ENCODE assay signal across 15 cellular contexts in genomic region chr16:62751218-62751617, GRCh38.
"Had no signal": no experiment of that assay in that cellular context is flagged by ENCODE, and none has a peak within 500 bp of the region (broad histone marks: within the 10 kb centered on the region; RNA-seq: fewer than 3 reads in every experiment).

No MANE protein-coding gene starts in this region.

- ATAC-seq: foreskin keratinocyte, left lung, right cardiac atrium had no signal

- DNase-seq: activated CD4-positive, alpha-beta T cell treated with anti-CD3 and anti-CD28 coated beads for 1 hour; activated gamma-delta T cell treated with Interleukin-2 at 50 U/mL for 16 hours; activated T-cell treated with anti-CD3 and anti-CD28 coated beads, Interleukin-2, amount 50 U/mL, for 1 hour; central memory CD4-positive, alpha-beta T cell; effector memory CD4-positive, alpha-beta T cell; foreskin keratinocyte; kidney; left lung; naive B cell; nucleus accumbens; right cardiac atrium; stimulated activated CD4-positive, alpha-beta T cell treated with anti-CD3 and anti-CD28 coated beads, Interleukin-4, amount 100 ng/mL, for 4 hours; substantia nigra; thyroid gland had no signal

- H3K4me3 ChIP-seq: left lung, lung, thyroid gland had no signal

- H3K36me3 ChIP-seq: left lung, thyroid gland had no signal

- H3K27me3 ChIP-seq: foreskin keratinocyte, left lung, thyroid gland had no signal
